Comparison of ENCODE assay signal across 1 cellular context in the genomic region with DNA sequence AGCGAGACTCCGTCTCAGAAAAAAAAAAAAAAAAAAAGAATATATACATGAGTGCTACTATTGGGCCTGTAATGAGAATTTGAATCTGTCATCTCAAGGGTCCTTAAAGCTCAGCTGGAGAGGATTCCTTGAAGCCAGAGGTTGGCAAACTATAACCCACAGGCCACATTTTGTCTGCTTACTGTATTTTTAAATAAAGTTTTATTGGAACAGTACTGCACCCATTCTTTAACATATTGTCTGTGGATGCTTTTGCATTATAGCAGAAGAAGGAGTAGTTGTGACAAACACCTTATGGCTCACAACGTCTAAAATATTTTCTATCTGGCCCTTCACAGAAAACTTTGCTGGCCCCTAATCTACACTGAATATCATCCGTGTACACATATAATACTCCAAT.
TF ChIP-seq lines count a peak whose summit lies in the region.

No MANE protein-coding gene starts in this region.

TF ChIP-seq in K562, 482 proteins besides CTCF, POLR2A, EP300 and RAD21:
- TF ChIP-seq ZBTB40 (IDR thresholded peaks at IDR 0.05) = peak; percentile 93
- peak; percentile 89 for TF ChIP-seq ZBTB40 (CRISPR knock-in tag; IDR thresholded peaks at IDR 0.05)
- TF ChIP-seq ZNF280A (IDR thresholded peaks at IDR 0.05; ENCODE audit: low read depth, partially characterized antibody) = no peak
- no peak for TF ChIP-seq NR4A1 (CRISPR knock-in tag; IDR thresholded peaks at IDR 0.05)
- no peak for TF ChIP-seq NR4A1 (tag; IDR thresholded peaks at IDR 0.05)
- TF ChIP-seq ZNF197 (CRISPR knock-in tag; IDR thresholded peaks at IDR 0.05; ENCODE audit: low read depth) = no peak
- TF ChIP-seq, protein P1, sequence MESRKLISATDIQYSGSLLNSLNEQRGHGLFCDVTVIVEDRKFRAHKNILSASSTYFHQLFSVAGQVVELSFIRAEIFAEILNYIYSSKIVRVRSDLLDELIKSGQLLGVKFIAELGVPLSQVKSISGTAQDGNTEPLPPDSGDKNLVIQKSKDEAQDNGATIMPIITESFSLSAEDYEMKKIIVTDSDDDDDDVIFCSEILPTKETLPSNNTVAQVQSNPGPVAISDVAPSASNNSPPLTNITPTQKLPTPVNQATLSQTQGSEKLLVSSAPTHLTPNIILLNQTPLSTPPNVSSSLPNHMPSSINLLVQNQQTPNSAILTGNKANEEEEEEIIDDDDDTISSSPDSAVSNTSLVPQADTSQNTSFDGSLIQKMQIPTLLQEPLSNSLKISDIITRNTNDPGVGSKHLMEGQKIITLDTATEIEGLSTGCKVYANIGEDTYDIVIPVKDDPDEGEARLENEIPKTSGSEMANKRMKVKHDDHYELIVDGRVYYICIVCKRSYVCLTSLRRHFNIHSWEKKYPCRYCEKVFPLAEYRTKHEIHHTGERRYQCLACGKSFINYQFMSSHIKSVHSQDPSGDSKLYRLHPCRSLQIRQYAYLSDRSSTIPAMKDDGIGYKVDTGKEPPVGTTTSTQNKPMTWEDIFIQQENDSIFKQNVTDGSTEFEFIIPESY (CRISPR knock-in tag; IDR thresholded peaks at IDR 0.05) = 0 out of 2 replicates have a peak, but pooled peaks have one; percentile 4
- TF ChIP-seq ZNF384 (IDR thresholded peaks at IDR 0.05; ENCODE audit: low read depth, low read length) = 0 out of 2 replicates have a peak, but pooled peaks have one; percentile 21
